Comparison of ENCODE assay signal across 7 cellular contexts in genomic region chr11:125164422-125165110, GRCh38. TPM values are rescaled to one million over a fixed set of nuclear protein-coding genes. Genes with fewer than 3 reads are reported as not detected.
A peak's percentile ranks its signal among the peaks of the same experiment; 100 is the strongest.
DNase-seq lines count a peak whose midpoint lies in the region; ATAC-seq and TF ChIP-seq lines count a peak whose summit lies in the region.

TSS of gene PKNOX2 (plus strand) at chr11:125164751. CDS start at chr11:125351306, 186,555 bp downstream.

- H3K9me2 ChIP-seq in MM.1S (replicated peaks; ENCODE audit: insufficient read depth, low read length): no peaks in the 10 kb centered on the region

- H3K4me1 Mint-ChIP-seq in chondrocyte (ENCODE audit: low read depth): peaks cover 47% of the 10 kb centered on the region

- peak; percentile 68 for ATAC-seq in GM18511 (IDR thresholded peaks at IDR 0.05; ENCODE audit: unreplicated experiment)
- ATAC-seq in activated CD4-positive, CD25-positive, alpha-beta regulatory T cell treated with anti-CD3 and anti-CD28 coated beads, Interleukin-2, amount 50 U/mL, for 24 hours: peak; percentile 69 to 86

- H3K9me3 ChIP-seq in MM.1S (replicated peaks; ENCODE audit: insufficient read depth, low read length): no peaks in the 10 kb centered on the region

- no peak within 1 kb of the TSS for H3K27ac ChIP-seq in MM.1S (ENCODE audit: low read length)

- H3K4me3 Mint-ChIP-seq in chondrocyte (ENCODE audit: unreplicated experiment): peak within 1 kb of the TSS; percentile 99

- H3K4me2 ChIP-seq in MM.1S (ENCODE audit: low read depth, low read length): peak within 1 kb of the TSS; percentile 100

- no peaks in the 10 kb centered on the region for H3K79me2 ChIP-seq in MM.1S (ENCODE audit: low read length)

- no peaks in the 10 kb centered on the region for H3K4me1 ChIP-seq in MM.1S (ENCODE audit: low read length)

- peaks cover 27% of the 10 kb centered on the region for H3K27me3 ChIP-seq in MM.1S (replicated peaks; ENCODE audit: insufficient read depth, low read length)

- peak; percentile 50 for DNase-seq in MM.1S
- DNase-seq in chondrocyte (ENCODE audit: low spot score): peak; percentile 98
- DNase-seq in kidney glomerular epithelial cell (lab: John Stamatoyannopoulos, UW): peak; percentile 25
- DNase-seq in stimulated activated CD4-positive, alpha-beta T cell treated with anti-CD3 and anti-CD28 coated beads, Interleukin-15, amount 100 ng/mL, for 48 hours (ENCODE audit: low read depth in 2 of 2): peak; percentile 45 to 61
- DNase-seq in NCI-H2107 treated with DMSO at 0.1 percent for 48 hours (lab: John Stamatoyannopoulos, UW; ENCODE audit: unreplicated experiment): no peak

- H3K9me3 Mint-ChIP-seq in chondrocyte (ENCODE audit: low read depth): no peaks in the 10 kb centered on the region

- H4K20me1 ChIP-seq in MM.1S (ENCODE audit: insufficient read depth, low read length): no peaks in the 10 kb centered on the region

- H3K9ac ChIP-seq in MM.1S (ENCODE audit: low read length): peak within 1 kb of the TSS; percentile 10; the same call in 1 of the 2 replicates

- H3K4me3 ChIP-seq in MM.1S (ENCODE audit: low read length): peak within 1 kb of the TSS; percentile 80

- no peaks in the 10 kb centered on the region for H3F3A ChIP-seq in MM.1S (ENCODE audit: insufficient read depth, low read length)

- H3K27me3 Mint-ChIP-seq in chondrocyte (ENCODE audit: low read depth): no peaks in the 10 kb centered on the region

- peak; percentile 49 for TF ChIP-seq CTCF in MM.1S (IDR thresholded peaks at IDR 0.05; ENCODE audit: low read length)
- TF ChIP-seq CTCF in chondrocyte (IDR thresholded peaks at IDR 0.05): peak; percentile 85

- peak within 1 kb of the TSS; percentile 94 for H2AFZ ChIP-seq in MM.1S (ENCODE audit: low read length)

- H3K36me3 Mint-ChIP-seq in chondrocyte (ENCODE audit: low read depth): peaks cover 4% of the 10 kb centered on the region

- peak within 1 kb of the TSS; percentile 98 for H3K27ac Mint-ChIP-seq in chondrocyte (ENCODE audit: unreplicated experiment)

- H3K36me3 ChIP-seq in MM.1S (replicated peaks; ENCODE audit: insufficient read depth, low read length): no peaks in the 10 kb centered on the region

RNA-seq across cellular contexts. Expression of gene PKNOX2, which starts in this region (rescaled TPM):
- 34.0 to 74.0 TPM (median 34.9 TPM) in 3 replicates for total RNA-seq in chondrocyte
